Comparison of ENCODE assay signal across 13 cellular contexts in the genomic region with DNA sequence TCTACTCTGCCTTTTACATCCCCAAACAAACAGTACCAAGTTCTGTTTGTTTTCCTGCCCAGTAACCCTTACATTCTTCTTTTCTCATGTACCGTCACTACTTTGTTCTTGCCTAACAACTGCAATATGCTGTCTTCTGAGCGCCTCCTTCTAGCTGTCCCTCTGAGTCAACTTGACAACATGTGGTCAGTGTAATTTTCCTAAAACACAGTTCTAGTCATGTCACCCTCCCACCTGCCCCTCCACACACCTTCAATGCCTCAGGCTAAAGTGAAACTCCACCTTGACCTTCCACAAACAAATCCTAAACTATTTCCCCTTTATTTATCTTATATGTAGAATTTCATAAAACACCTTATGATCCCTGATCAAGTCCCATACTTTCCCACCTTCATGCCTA. TPM values are rescaled to one million over a fixed set of nuclear protein-coding genes. Genes with fewer than 3 reads are reported as not detected.
A peak's percentile ranks its signal among the peaks of the same experiment; 100 is the strongest.
DNase-seq lines count a peak whose midpoint lies in the region; ATAC-seq and TF ChIP-seq lines count a peak whose summit lies in the region.
"Had no signal": no experiment of that assay in that cellular context is flagged by ENCODE, and none has a peak within 500 bp of the region (broad histone marks: within the 10 kb centered on the region; RNA-seq: fewer than 3 reads in every experiment).

No MANE protein-coding gene starts in this region.

- no peaks in the 10 kb centered on the region for H3K27me3 ChIP-seq in colonic mucosa
- no peaks in the 10 kb centered on the region for H3K27me3 ChIP-seq in tibial nerve
- H3K27me3 ChIP-seq: BLaER1 treated with 17β-estradiol and CSF1 and Interleukin-3, amounts not matched to agents 10 nM and 100 nM; hepatocyte had no signal

- no peaks in the 10 kb centered on the region for H3K9me3 ChIP-seq in colonic mucosa
- H3K9me3 ChIP-seq in tibial nerve, result no peaks in the 10 kb centered on the region

- no peak for TF ChIP-seq CTCF in GM10248 (IDR thresholded peaks at IDR 0.05; ENCODE audit: control extremely low read depth, extremely low read depth, low read depth, missing control alignments)
- no peak for TF ChIP-seq CTCF in colonic mucosa (IDR thresholded peaks at IDR 0.05)
- no peak for TF ChIP-seq CTCF in tibial nerve (IDR thresholded peaks at IDR 0.05)

- no peaks in the 10 kb centered on the region for H3K36me3 ChIP-seq in colonic mucosa
- H3K36me3 ChIP-seq in tibial nerve, result no peaks in the 10 kb centered on the region
- H3K36me3 ChIP-seq: BLaER1 treated with 17β-estradiol and CSF1 and Interleukin-3, amounts not matched to agents 10 nM and 100 nM had no signal

- no peak for TF ChIP-seq EP300 in tibial nerve (IDR thresholded peaks at IDR 0.05)

- peak; percentile 46 for DNase-seq in GM10248 (ENCODE audit: extremely low spot score)
- no peak for DNase-seq in colonic mucosa
- no peak for DNase-seq in tibial nerve (ENCODE audit: low spot score in 2 of 2)
- DNase-seq in NCI-H510A (lab: John Stamatoyannopoulos, UW), result no peak
- DNase-seq in NOMO-1 treated with dmso at 0.1 percent for 144 hours (lab: John Stamatoyannopoulos, UW; ENCODE audit: unreplicated experiment), result no peak
- DNase-seq: NCI-H510A treated with DMSO at 0.1 percent for 48 hours had no signal

- POLR2A ChIA-PET in GM10248 (lab: Yijun Ruan, JAX), result interaction anchor here (0.9 to 1.2 kb wide), 2 partner anchors 18 to 27 kb away, joined by 3 read pairs; partner anchors contain the start of gene LY75

- TF ChIP-seq POLR2A in tibial nerve (IDR thresholded peaks at IDR 0.05), result no peak

- ATAC-seq in GM19043 (IDR thresholded peaks at IDR 0.05; ENCODE audit: low read depth, unreplicated experiment) (peak; percentile 54), HG02759 (IDR thresholded peaks at IDR 0.05; ENCODE audit: unreplicated experiment) (peak; percentile 76), HG03571 (IDR thresholded peaks at IDR 0.05; ENCODE audit: unreplicated experiment) (peak; percentile 56)

- H3K4me1 ChIP-seq in colonic mucosa (no peaks in the 10 kb centered on the region), tibial nerve (peaks cover 0 to 9% (median 2%) of the 10 kb centered on the region in 4 donors)

- H3K27ac ChIP-seq in colonic mucosa (no peak overlapping the region), tibial nerve (no peak overlapping the region)
- H3K27ac ChIP-seq: BLaER1 treated with 17β-estradiol and CSF1 and Interleukin-3, amounts not matched to agents 10 nM and 100 nM; coronary artery; hepatocyte had no signal

- intact Hi-C loops in colonic mucosa (cut with DNase I), result loop anchor here (10.0 kb wide), 1 partner anchor 108 kb away; no protein-coding TSS in a partner anchor

- 86 to 90% methylated on average over 2 of the region's 2 CpGs for WGBS in tibial nerve, 2 donors

- no peak overlapping the region for H3K9ac ChIP-seq in colonic mucosa (ENCODE audit: low read depth in 2 of 2, low read length in 2 of 2)
- H3K9ac ChIP-seq: BLaER1 treated with 17β-estradiol and CSF1 and Interleukin-3, amounts not matched to agents 10 nM and 100 nM had no signal

- H3K4me3 ChIP-seq in colonic mucosa (no peak overlapping the region), tibial nerve (no peak overlapping the region)
- H3K4me3 ChIP-seq: BLaER1 treated with 17β-estradiol and CSF1 and Interleukin-3, amounts not matched to agents 10 nM and 100 nM; coronary artery; hepatocyte had no signal

- CTCF ChIA-PET in GM10248 (lab: Yijun Ruan, JAX), result interaction anchor here (0.6 to 15.6 kb wide), 14 partner anchors 11 to 175 kb away, joined by 3 to 279 read pairs (median 8); partner anchors contain the start of gene LY75

RNA-seq across cellular contexts. Expression of gene LY75, which starts 18.0 kb away (rescaled TPM):
- total RNA-seq in colonic mucosa, result 10 to 100 TPM; 27.6 to 35.5 TPM
- 1 to 10 TPM; 1.3 to 5.7 (median 2.8) TPM for total RNA-seq in tibial nerve
- total RNA-seq: IMR-90 had no signal

Comparison
In these comparisons a context has a peak if more than half of its experiments do, and no peak if none do; other contexts are left out.
1. RNA of gene LY75, which starts 18.0 kb away (total RNA-seq): 27.6 to 35.5 TPM in colonic mucosa; 1.3 to 5.7 TPM in tibial nerve; every median in the first group is over 4 times any median in the second.
2. Peak in every context shown above with its lines, with median percentiles within 50 percentile points of each other: ATAC-seq.